Comparison of ENCODE assay signal across 21 cellular contexts in the genomic region with DNA sequence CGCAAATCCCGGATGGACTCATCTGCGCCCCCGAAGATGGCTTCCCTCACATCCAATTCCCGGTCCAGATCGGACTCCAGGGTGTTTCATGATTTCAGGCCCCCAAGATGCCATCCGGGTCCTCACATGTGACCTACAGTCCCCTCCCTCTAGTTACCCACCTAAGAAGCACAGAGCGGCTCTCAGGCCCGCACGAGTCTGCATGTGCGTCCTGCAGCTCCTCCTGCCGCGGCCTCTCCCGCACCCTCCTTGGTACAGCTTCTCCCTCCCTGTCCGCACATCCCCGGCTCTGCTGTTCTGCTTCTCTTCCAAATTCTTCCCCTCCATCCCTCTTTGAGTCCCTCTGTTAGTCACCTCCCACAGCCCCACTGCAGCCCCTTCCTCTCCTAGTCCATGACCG.
"Had no signal": no experiment of that assay in that cellular context is flagged by ENCODE, and none has a peak within 500 bp of the region (broad histone marks: within the 10 kb centered on the region; RNA-seq: fewer than 3 reads in every experiment).

No MANE protein-coding gene starts in this region.

- H2AFZ ChIP-seq: hepatocyte had no signal

- H3K36me3 Mint-ChIP-seq: immature natural killer cell, mesothelial cell of epicardium, naive B cell had no signal

- ATAC-seq: foreskin keratinocyte, gastroesophageal sphincter, heart left ventricle, left cardiac atrium, left lung, left ventricle myocardium superior, lower lobe of right lung, mucosa of descending colon had no signal

- H3K9me3 ChIP-seq: esophagus muscularis mucosa, gastroesophageal sphincter, heart left ventricle, left lung, lower lobe of right lung, mucosa of descending colon had no signal

- H3K4me2 ChIP-seq: hepatocyte had no signal

- H3K36me3 ChIP-seq: esophagus muscularis mucosa, gastroesophageal sphincter, heart left ventricle, left lung, lower lobe of right lung had no signal

- H3K9me3 Mint-ChIP-seq: immature natural killer cell, mesothelial cell of epicardium, naive B cell had no signal

- H3K4me1 ChIP-seq: esophagus muscularis mucosa, foreskin keratinocyte, gastroesophageal sphincter, heart left ventricle, left lung, lower lobe of right lung had no signal

- DNase-seq: dermis blood vessel endothelial cell; dorsolateral prefrontal cortex; effector CD4-positive, alpha-beta T cell; effector memory CD4-positive, alpha-beta T cell; foreskin keratinocyte; heart left ventricle; hypothalamus; immature natural killer cell; islet precursor cell; left cardiac atrium; left ventricle myocardium superior; lower lobe of right lung; mesenchymal stem cell; mucosa of descending colon; naive B cell had no signal

- H3K27ac Mint-ChIP-seq: mesothelial cell of epicardium had no signal

- H3K27ac ChIP-seq: coronary artery, dorsolateral prefrontal cortex, esophagus muscularis mucosa, foreskin keratinocyte, gastroesophageal sphincter, heart left ventricle, hepatocyte, left lung, lower lobe of right lung had no signal

- H3K4me3 ChIP-seq: coronary artery, dorsolateral prefrontal cortex, esophagus muscularis mucosa, gastroesophageal sphincter, heart left ventricle, hepatocyte, left lung, lower lobe of right lung, mucosa of descending colon had no signal

- H3K4me1 Mint-ChIP-seq: immature natural killer cell, mesothelial cell of epicardium, naive B cell had no signal

- H3K4me3 Mint-ChIP-seq: immature natural killer cell, mesothelial cell of epicardium, naive B cell had no signal
